Comparison of ENCODE assay signal across 8 cellular contexts in the genomic region with DNA sequence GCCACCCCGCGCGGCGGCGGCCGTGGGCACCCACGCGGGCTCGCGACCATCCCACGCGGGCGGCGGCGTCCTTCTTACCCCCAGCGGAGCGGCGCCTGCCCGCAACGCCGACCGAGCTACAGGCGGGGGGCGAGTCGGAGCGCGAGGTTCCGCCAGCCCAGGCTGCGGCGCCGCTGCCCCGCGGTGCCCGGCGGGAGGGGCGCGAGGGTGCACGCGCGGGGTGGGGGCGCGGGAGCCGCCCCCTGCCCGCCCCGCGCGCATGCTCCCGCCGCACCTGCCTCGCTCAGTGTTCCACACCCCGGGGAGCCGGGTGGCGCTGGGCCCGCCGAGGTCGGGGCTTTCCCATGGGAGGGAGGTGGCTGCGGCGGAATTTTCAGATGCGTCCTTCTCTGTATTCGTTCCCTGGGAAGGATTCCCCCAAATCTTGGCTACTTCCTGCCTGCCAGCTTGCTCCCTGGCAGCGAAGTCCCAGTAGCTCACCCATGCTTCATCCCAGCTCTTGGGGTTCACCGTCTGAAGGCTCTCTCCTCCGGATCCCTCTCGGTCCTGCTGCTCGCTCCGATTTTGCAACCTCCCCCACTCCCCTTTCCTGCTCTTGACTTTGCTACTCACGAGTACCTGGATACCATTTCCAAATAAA.
DNase-seq lines count a peak whose midpoint lies in the region; ATAC-seq and TF ChIP-seq lines count a peak whose summit lies in the region.

TSS of gene L3MBTL4 (minus strand) at position 189 of the 640 bp plus-strand sequence. CDS start 103,286 bp downstream, outside the sequence.

- DNase-seq in AG09309 (ENCODE audit: low read depth) = no peak
- DNase-seq in RPMI8226 = peak; percentile 32
- DNase-seq in fibroblast of pulmonary artery (ENCODE audit: low read depth) = no peak
- no peak for DNase-seq in NAMALWA (ENCODE audit: low spot score)
- DNase-seq in SW 1271 (lab: John Stamatoyannopoulos, UW) = no peak

- ATAC-seq in GM18502 (IDR thresholded peaks at IDR 0.05; ENCODE audit: poor library complexity, unreplicated experiment) (peak; percentile 75), HG02852 (IDR thresholded peaks at IDR 0.05; ENCODE audit: unreplicated experiment) (peak; percentile 52)

- peak within 1 kb of the TSS in 2 of 3 experiments; percentile 56 to 83 for H3K27ac Mint-ChIP-seq in nephron

- peaks cover 3% of the 10 kb centered on the region for H3K4me1 Mint-ChIP-seq in nephron

- peak within 1 kb of the TSS; percentile 90 to 95 (median 93) for H3K4me3 Mint-ChIP-seq in nephron

- peaks cover 68% of the 10 kb centered on the region for H3K27me3 Mint-ChIP-seq in nephron (ENCODE audit: low read depth)

- peaks cover 3% of the 10 kb centered on the region for H3K9me3 Mint-ChIP-seq in nephron

- no peaks in the 10 kb centered on the region for H3K36me3 Mint-ChIP-seq in nephron (ENCODE audit: low read depth)

- TF ChIP-seq CTCF in AG09309 (IDR thresholded peaks at IDR 0.05; ENCODE audit: control insufficient read depth, insufficient read depth, low read depth, low read length, missing control alignments) (no peak), fibroblast of pulmonary artery (IDR thresholded peaks at IDR 0.05; ENCODE audit: low read length, missing control alignments) (no peak), nephron (IDR thresholded peaks at IDR 0.05; ENCODE audit: unreplicated experiment in 3 of 3) (peak in 1 of 3 experiments; percentile 4)

- H3K4me3 ChIP-seq in AG09309 (ENCODE audit: control insufficient read depth, low read depth, low read length) (peak within 1 kb of the TSS; percentile 24), fibroblast of pulmonary artery (replicated peaks; ENCODE audit: low read depth, low read length) (peak within 1 kb of the TSS; percentile 32)
